ENCODE assay signal across 9 cellular contexts in the genomic region with DNA sequence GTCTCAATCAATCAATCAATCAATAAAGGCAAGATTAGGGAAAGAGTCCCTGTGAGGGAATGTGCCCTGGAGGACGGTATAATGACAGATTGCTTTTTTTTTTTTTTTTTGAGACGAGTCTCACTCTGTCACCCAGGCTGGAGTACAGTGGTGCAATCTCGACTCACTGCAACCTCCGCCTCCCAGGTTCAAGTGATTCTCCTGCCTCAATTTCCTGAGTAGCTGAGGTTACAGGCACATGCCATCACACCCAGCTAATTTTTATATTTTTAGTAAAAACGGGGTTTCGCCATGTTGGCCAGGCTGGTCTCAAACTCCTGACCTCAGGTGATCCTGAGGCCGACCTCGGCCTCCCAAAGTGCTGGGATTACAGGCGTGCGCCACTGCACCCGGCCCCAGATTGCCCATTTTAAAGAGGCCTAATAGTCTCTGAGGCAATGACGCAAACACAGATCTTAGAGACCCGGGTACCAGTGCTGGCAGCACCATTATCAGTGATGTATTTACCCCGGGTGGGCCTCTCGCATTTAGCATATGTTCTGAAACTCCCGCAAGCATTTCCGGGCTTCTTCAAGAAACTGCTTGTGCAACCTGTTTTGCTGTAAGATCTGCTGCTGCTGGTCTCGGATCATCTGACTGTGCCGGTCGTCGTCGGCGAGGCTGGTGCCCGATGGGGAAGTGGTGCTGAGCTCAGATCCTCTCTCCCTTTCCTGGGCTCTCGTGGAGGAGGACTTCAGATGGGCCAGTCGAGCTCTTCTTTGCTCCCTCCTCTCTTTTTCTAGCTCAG. TPM values are rescaled to one million over a fixed set of nuclear protein-coding genes. Genes with fewer than 3 reads are reported as not detected.
A peak's percentile ranks its signal among the peaks of the same experiment; 100 is the strongest.
DNase-seq lines count a peak whose midpoint lies in the region; ATAC-seq and TF ChIP-seq lines count a peak whose summit lies in the region.
"Had no signal": no experiment of that assay in that cellular context is flagged by ENCODE, and none has a peak within 500 bp of the region (broad histone marks: within the 10 kb centered on the region; RNA-seq: fewer than 3 reads in every experiment).

No MANE protein-coding gene starts in this region.

- H3K9ac ChIP-seq in mammary epithelial cell (ENCODE audit: insufficient read depth, low read length) = no peak overlapping the region
- no peak overlapping the region for H3K9ac ChIP-seq in smooth muscle cell (ENCODE audit: low read depth)

- peak overlapping the region; percentile 87 for H3K27ac Mint-ChIP-seq in activated naive CD4-positive, alpha-beta T cell treated with anti-CD3 and anti-CD28 coated beads, Interleukin-2, amount 50 U/mL, for 24 hours

- no peaks in the 10 kb centered on the region for H4K20me1 ChIP-seq in mammary epithelial cell (ENCODE audit: insufficient read depth, low read length)
- peaks cover 79% of the 10 kb centered on the region for H4K20me1 ChIP-seq in smooth muscle cell (ENCODE audit: low read depth)

- no peaks in the 10 kb centered on the region for H3K9me3 ChIP-seq in breast epithelium
- no peaks in the 10 kb centered on the region for H3K9me3 ChIP-seq in mammary epithelial cell (replicated peaks; ENCODE audit: insufficient read depth, low read length)
- H3K9me3 ChIP-seq in smooth muscle cell (replicated peaks; ENCODE audit: low read depth) = no peaks in the 10 kb centered on the region
- H3K9me3 ChIP-seq: thoracic aorta had no signal

- H3K36me3 ChIP-seq in breast epithelium (no peaks in the 10 kb centered on the region), mammary epithelial cell (ENCODE audit: insufficient read depth, low read length) (no peaks in the 10 kb centered on the region), smooth muscle cell (ENCODE audit: low read depth) (no peaks in the 10 kb centered on the region)

- ATAC-seq in HG02610 (IDR thresholded peaks at IDR 0.05; ENCODE audit: unreplicated experiment) = no peak

- H3K79me2 ChIP-seq in mammary epithelial cell (ENCODE audit: insufficient read depth, low read length) = no peaks in the 10 kb centered on the region
- H3K79me2 ChIP-seq in smooth muscle cell (ENCODE audit: low read depth) = peaks cover 51% of the 10 kb centered on the region

- 89% methylated on average over 20 of the region's 26 CpGs for WGBS in mammary epithelial cell (ENCODE audit: low coverage, missing lambda C conversion rate)
- 94% methylated on average over 26 of the region's 26 CpGs for WGBS in smooth muscle cell (ENCODE audit: low lambda C conversion rate)

- H3K27me3 Mint-ChIP-seq in activated naive CD4-positive, alpha-beta T cell treated with anti-CD3 and anti-CD28 coated beads, Interleukin-2, amount 50 U/mL, for 24 hours = no peaks in the 10 kb centered on the region

- H3K4me1 ChIP-seq in breast epithelium (peaks cover 8 to 9% of the 10 kb centered on the region in 2 donors), mammary epithelial cell (ENCODE audit: insufficient read depth, low read length) (no peaks in the 10 kb centered on the region), smooth muscle cell (ENCODE audit: low read depth) (no peaks in the 10 kb centered on the region)

- no peaks in the 10 kb centered on the region for H3K27me3 ChIP-seq in breast epithelium
- H3K27me3 ChIP-seq in mammary epithelial cell (ENCODE audit: insufficient read depth, low read length) = no peaks in the 10 kb centered on the region
- no peaks in the 10 kb centered on the region for H3K27me3 ChIP-seq in smooth muscle cell (ENCODE audit: low read depth)

- DNase-seq in breast epithelium (ENCODE audit: low spot score in 2 of 2) = peak in 1 of 2 donors; percentile 35
- DNase-seq in mammary epithelial cell = no peak
- peak; percentile 51 for DNase-seq in midbrain (lab: John Stamatoyannopoulos, UW)
- peak; percentile 72 for DNase-seq in ureter (ENCODE audit: low spot score)
- no peak for DNase-seq in smooth muscle cell (lab: John Stamatoyannopoulos, UW; ENCODE audit: unreplicated experiment)
- DNase-seq in HUDEP-2 (lab: John Stamatoyannopoulos, UW; ENCODE audit: unreplicated experiment in 76 of 76) = no peak

- H3K4me3 ChIP-seq in breast epithelium (no peak overlapping the region), mammary epithelial cell (replicated peaks in 1 of 3; ENCODE audit: insufficient read depth in 1 of 3, low read depth in 2 of 3, low read length in 3 of 3) (no peak overlapping the region), smooth muscle cell (no peak overlapping the region)
- H3K4me3 ChIP-seq: thoracic aorta had no signal

- peaks cover 37% of the 10 kb centered on the region for H3K4me1 Mint-ChIP-seq in activated naive CD4-positive, alpha-beta T cell treated with anti-CD3 and anti-CD28 coated beads, Interleukin-2, amount 50 U/mL, for 24 hours

- TF ChIP-seq CTCF in breast epithelium (IDR thresholded peaks at IDR 0.05) (no peak), mammary epithelial cell (conservative IDR thresholded peaks at IDR 0.05 in 1 of 2, IDR thresholded peaks at IDR 0.05 in 1 of 2; ENCODE audit: extremely low read depth in 1 of 2, insufficient read depth in 1 of 2, low read depth in 1 of 2, low read length in 2 of 2) (no peak), smooth muscle cell (IDR thresholded peaks at IDR 0.05; ENCODE audit: borderline replicate concordance, insufficient read depth, poor library complexity, severe bottlenecking) (no peak)

- in situ Hi-C loops in mammary epithelial cell (cut with MboI; ENCODE audit: low sequenced_read_pairs in 2 of 2) = no loop called here

- no peaks in the 10 kb centered on the region for H3K9me3 Mint-ChIP-seq in activated naive CD4-positive, alpha-beta T cell treated with anti-CD3 and anti-CD28 coated beads, Interleukin-2, amount 50 U/mL, for 24 hours

- H3K4me3 Mint-ChIP-seq in activated naive CD4-positive, alpha-beta T cell treated with anti-CD3 and anti-CD28 coated beads, Interleukin-2, amount 50 U/mL, for 24 hours = peak overlapping the region; percentile 49

- no peaks in the 10 kb centered on the region for H3F3A ChIP-seq in smooth muscle cell (ENCODE audit: low read depth)

- no peak overlapping the region for H2AFZ ChIP-seq in mammary epithelial cell (ENCODE audit: low read depth, low read length)
- H2AFZ ChIP-seq in smooth muscle cell (ENCODE audit: low read depth) = no peak overlapping the region

- intact Hi-C loops in breast epithelium (cut with DNase I; ENCODE audit: low total_unique reads) (no loop called here), mammary epithelial cell (cut with micrococcal nuclease) (no loop called here)

- TF ChIP-seq POLR2A in breast epithelium (IDR thresholded peaks at IDR 0.05) = no peak

- H3K27ac ChIP-seq in breast epithelium = peak overlapping the region; percentile 6 to 43
- H3K27ac ChIP-seq in mammary epithelial cell (ENCODE audit: insufficient read depth, low read depth, low read length) = no peak overlapping the region
- H3K27ac ChIP-seq in smooth muscle cell (ENCODE audit: low read depth) = no peak overlapping the region

- BruUV-seq in mammary epithelial cell (replicated peaks; lab: Mats Ljungman, UMichigan) = no TSS peak

- CTCF ChIA-PET in mammary epithelial cell (lab: Charles Lee; ENCODE audit: low non-redundant PET) = no interaction called here

- dilution Hi-C loops in mammary epithelial cell (cut with HindIII; ENCODE audit: low sequenced_read_pairs) = no loop called here

- H3K4me2 ChIP-seq in mammary epithelial cell (ENCODE audit: insufficient read depth, low read depth, low read length) = no peak overlapping the region
- H3K4me2 ChIP-seq in smooth muscle cell = no peak overlapping the region

- no peaks in the 10 kb centered on the region for H3K36me3 Mint-ChIP-seq in activated naive CD4-positive, alpha-beta T cell treated with anti-CD3 and anti-CD28 coated beads, Interleukin-2, amount 50 U/mL, for 24 hours

RNA-seq across cellular contexts. Expression of a gene that starts 12.7 kb away (rescaled TPM):
- total RNA-seq in breast epithelium (1 to 10 TPM; 1.8 to 7.2 (median 2.6) TPM), mammary epithelial cell (under 1 TPM; 0.49 to 0.50 TPM), ureter (5.2 TPM), smooth muscle cell (0.85 and 1.2 TPM in 2 replicates)
- polyA plus RNA-seq in mammary epithelial cell (not detected), smooth muscle cell (1.8 TPM in 1 of 2 replicates, not detected in the other)
- polyA minus RNA-seq in mammary epithelial cell = not detected

RNA-seq across cellular contexts. Expression of a gene that starts 34.9 kb away (rescaled TPM):
- total RNA-seq in breast epithelium (100 to 1,000 TPM in 2 of 3 donors, 10 to 100 TPM in 1; 72.0 to 344 (median 112) TPM), mammary epithelial cell (10 to 100 TPM; 20.7 to 31.2 TPM), ureter (118 TPM), smooth muscle cell (111 TPM in 2 replicates)
- polyA plus RNA-seq in mammary epithelial cell (11.5 TPM), smooth muscle cell (37.8 and 40.9 TPM in 2 replicates)
- 19.6 TPM for polyA minus RNA-seq in mammary epithelial cell

RNA-seq across cellular contexts. Expression of a gene that starts 49.7 kb away (rescaled TPM):
- total RNA-seq in breast epithelium (10 to 100 TPM; 50.2 to 58.8 (median 55.4) TPM), mammary epithelial cell (10 to 100 TPM; 35.7 to 80.8 TPM), ureter (92.0 TPM), smooth muscle cell (14.3 and 29.0 TPM in 2 replicates)
- polyA plus RNA-seq in mammary epithelial cell (23.7 TPM), smooth muscle cell (17.6 and 31.4 TPM in 2 replicates)
- polyA minus RNA-seq in mammary epithelial cell = 73.4 TPM

Comparison
In these comparisons a context has a peak if more than half of its experiments do, and no peak if none do; other contexts are left out.
1. H3K27ac ChIP-seq: peak in breast epithelium (2 of 2); none in mammary epithelial cell (single experiment) and smooth muscle cell (single experiment).
2. DNase-seq: peak in midbrain (single experiment) and ureter (single experiment); none in mammary epithelial cell (single experiment), smooth muscle cell (single experiment) and HUDEP-2 (0 of 76).